ENCODE assay signal across 23 cellular contexts in genomic region chr9:91913096-91913495, GRCh38. TPM values are rescaled to one million over a fixed set of nuclear protein-coding genes. Genes with fewer than 3 reads are reported as not detected.
"Had no signal": no experiment of that assay in that cellular context is flagged by ENCODE, and none has a peak within 500 bp of the region (broad histone marks: within the 10 kb centered on the region; RNA-seq: fewer than 3 reads in every experiment).

No MANE protein-coding gene starts in this region.

- H3K27ac ChIP-seq: HL-60, KMS-11, SJSA1, SK-N-MC had no signal

- DNase-seq: Kasumi-1, MM.1S, NCI-H1092 treated with DMSO at 0.1 percent for 48 hours, NCI-H1436, NCI-H187, NCI-H2029, NCI-H2081 treated with DMSO at 0.1 percent for 48 hours, NCI-H2171, NCI-H226, NCI-H446, NCI-H510A, NCI-H524 treated with DMSO at 0.1 percent for 48 hours, NCI-H69, NCI-H774, Right ventricle myocardium superior, RPMI8226, SIG-M5 had no signal

- H3K4me3 Mint-ChIP-seq: IgD-negative memory B cell had no signal

- H3K36me3 ChIP-seq: SJSA1 had no signal

- H3K4me3 ChIP-seq: K562, SJSA1, SK-N-MC had no signal

- H3K27me3 ChIP-seq: SJSA1 had no signal

- ATAC-seq: K562 had no signal

- H3K9me3 Mint-ChIP-seq: IgD-negative memory B cell had no signal

- H3K27ac Mint-ChIP-seq: IgD-negative memory B cell had no signal

- H3K9ac ChIP-seq: KMS-11 had no signal

- H3K4me2 ChIP-seq: KMS-11 had no signal

- H3K4me1 ChIP-seq: SJSA1 had no signal

- H3K4me1 Mint-ChIP-seq: IgD-negative memory B cell had no signal

- H3K9me3 ChIP-seq: SJSA1 had no signal

- H3K36me3 Mint-ChIP-seq: IgD-negative memory B cell had no signal

RNA-seq across cellular contexts. Expression of gene ROR2, which starts 36.9 kb away (rescaled TPM):
- polyA plus RNA-seq: IgD-negative memory B cell had no signal
